Comparison of ENCODE assay signal across 6 cellular contexts in the genomic region with DNA sequence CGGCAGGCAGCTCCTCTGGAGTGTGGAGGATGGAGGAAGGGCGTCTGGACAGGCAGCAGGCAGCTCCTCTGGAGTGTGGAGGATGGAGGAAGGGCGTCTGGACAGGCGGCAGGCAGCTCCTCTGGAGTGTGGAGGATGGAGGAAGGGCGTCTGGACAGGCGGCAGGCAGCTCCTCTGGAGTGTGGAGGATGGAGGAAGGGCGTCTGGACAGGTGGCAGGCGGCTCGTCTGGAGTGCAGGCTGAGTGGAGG.
DNase-seq lines count a peak whose midpoint lies in the region; TF ChIP-seq lines count a peak whose summit lies in the region.
"Not testable (repeated sequence)": the region's sequence is repeated elsewhere in the genome, so short reads cannot be mapped to it uniquely, and the experiment has no call there.

No MANE protein-coding gene starts in this region.

- DNase-seq in LNCaP clone FGC (ENCODE audit: low read depth); MG63; neuronal stem cell (ENCODE audit: low spot score): not testable (repeated sequence)

- H2AK5ac ChIP-seq in neuronal stem cell (ENCODE audit: low read depth, low read length) = not testable (repeated sequence)

- not testable (repeated sequence) for H3K27me3 ChIP-seq in MG63; neuronal stem cell (ENCODE audit: control insufficient read depth in 3 of 3, insufficient read depth in 3 of 3, low read depth in 1 of 3, low read length in 3 of 3)

- H3K18ac ChIP-seq in neuronal stem cell (ENCODE audit: low read length) = not testable (repeated sequence)

- H3K36me3 ChIP-seq in MG63; neuronal stem cell (replicated peaks in 1 of 2; ENCODE audit: control insufficient read depth in 2 of 2, insufficient read depth in 2 of 2, low read length in 2 of 2): not testable (repeated sequence)

- TF ChIP-seq RAD21 in Ishikawa (IDR thresholded peaks at IDR 0.05; ENCODE audit: low read depth) = not testable (repeated sequence)

- H3K27ac ChIP-seq in 22Rv1 = peak overlapping the region; percentile 77
- H3K27ac ChIP-seq in C4-2B = peak overlapping the region; percentile 100
- H3K27ac ChIP-seq in neuronal stem cell (replicated peaks; ENCODE audit: low read length) = not testable (repeated sequence)

- peak overlapping the region; percentile 6 for H4K8ac ChIP-seq in neuronal stem cell (ENCODE audit: low read depth, low read length)

- WGBS in neuronal stem cell (ENCODE audit: extremely low coverage in 2 of 2, insufficient read length in 2 of 2, insufficient replicate concordance in 1 of 2), 2 donors = no CpG with 5 or more reads among the region's 9 CpGs

- H3K9ac ChIP-seq in neuronal stem cell (ENCODE audit: low read depth, low read length, poor library complexity) = not testable (repeated sequence)

- H2BK15ac ChIP-seq in neuronal stem cell (ENCODE audit: low read length) = not testable (repeated sequence)

- not testable (repeated sequence) for TF ChIP-seq CTCF in 22Rv1 (IDR thresholded peaks at IDR 0.05); C4-2B (conservative IDR thresholded peaks at IDR 0.05); LNCaP clone FGC (IDR thresholded peaks at IDR 0.05; ENCODE audit: control insufficient read depth, extremely low read depth, insufficient read depth)

- H3K4ac ChIP-seq in neuronal stem cell (ENCODE audit: low read length) = not testable (repeated sequence)

- not testable (repeated sequence) for H2BK5ac ChIP-seq in neuronal stem cell (ENCODE audit: low read length)

- peak; percentile 84 for TF ChIP-seq EP300 in Ishikawa (IDR thresholded peaks at IDR 0.05; ENCODE audit: borderline replicate concordance)

- H3K4me3 ChIP-seq in LNCaP clone FGC (ENCODE audit: low read depth, low read length) (peak overlapping the region; percentile 6; the same call in 1 of the 2 replicates), MG63 (peak overlapping the region; percentile 13; the same call in 1 of the 2 replicates)
- H3K4me3 ChIP-seq in neuronal stem cell (ENCODE audit: low read length in 2 of 2) = not testable (repeated sequence)

- H2BK12ac ChIP-seq in neuronal stem cell (ENCODE audit: low read length) = not testable (repeated sequence)

- not testable (repeated sequence) for H2BK120ac ChIP-seq in neuronal stem cell (ENCODE audit: low read depth, low read length)

- not testable (repeated sequence) for H3K23ac ChIP-seq in neuronal stem cell (ENCODE audit: low read depth, low read length, poor library complexity)

- not testable (repeated sequence) for H3K14ac ChIP-seq in neuronal stem cell (ENCODE audit: low read length)

- H2AFZ ChIP-seq in neuronal stem cell (ENCODE audit: low read length) = not testable (repeated sequence)

- not testable (repeated sequence) for H4K91ac ChIP-seq in neuronal stem cell (ENCODE audit: low read depth, low read length, poor library complexity)

- not testable (repeated sequence) for H3K9me3 ChIP-seq in MG63
- H3K9me3 ChIP-seq in neuronal stem cell (replicated peaks in 1 of 2; ENCODE audit: control insufficient read depth in 2 of 2, insufficient read depth in 1 of 2, low read depth in 1 of 2, low read length in 2 of 2) = peaks cover 17 to 40% of the 10 kb centered on the region in 2 donors

- H3K79me1 ChIP-seq in neuronal stem cell (ENCODE audit: low read depth, low read length) = not testable (repeated sequence)

- peaks cover 3 to 14% of the 10 kb centered on the region in 2 donors for H3K4me1 ChIP-seq in neuronal stem cell (ENCODE audit: control insufficient read depth in 2 of 2, insufficient read depth in 1 of 2, low read depth in 1 of 2, low read length in 2 of 2)

- H3K4me2 ChIP-seq in neuronal stem cell (ENCODE audit: insufficient read depth, low read length, poor library complexity, severe bottlenecking) = not testable (repeated sequence)

TF ChIP-seq in Ishikawa, 13 proteins besides CTCF, POLR2A, EP300 and RAD21:
- TF ChIP-seq TCF12 (IDR thresholded peaks at IDR 0.05; ENCODE audit: low read depth) = peak; percentile 91; the same call in 1 of the 2 replicates
- TF ChIP-seq TEAD4 (IDR thresholded peaks at IDR 0.05) = peak; percentile 64
